Comparison of ENCODE assay signal across 7 cellular contexts in the genomic region with DNA sequence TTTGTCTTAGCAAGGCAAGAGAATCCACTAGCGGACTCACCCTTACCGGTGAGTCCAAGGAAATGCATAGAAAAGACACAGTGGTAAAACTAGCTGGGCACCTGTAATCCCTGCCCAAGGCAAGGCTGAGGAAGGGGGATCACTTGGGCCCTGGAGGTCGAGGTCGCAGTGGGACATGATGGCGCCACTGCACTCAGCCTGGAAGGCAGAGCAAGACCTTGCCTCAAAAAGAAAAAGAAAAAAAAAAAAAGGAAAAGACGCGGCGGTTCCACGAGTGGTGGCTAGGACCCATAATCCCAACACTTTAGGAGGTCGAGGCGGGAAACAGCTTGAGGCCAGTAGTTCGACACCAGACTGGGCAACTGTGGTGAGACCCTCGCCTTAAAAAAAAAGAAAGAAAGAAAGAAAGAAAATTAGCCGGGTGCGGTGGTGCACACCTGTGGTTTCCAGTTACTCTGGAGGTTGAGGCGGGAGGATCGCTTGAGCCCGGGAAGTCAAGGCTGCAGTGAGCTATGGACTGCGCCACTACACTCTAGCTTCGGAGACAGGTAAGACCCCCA. TPM values are rescaled to one million over a fixed set of nuclear protein-coding genes. Genes with fewer than 3 reads are reported as not detected.
DNase-seq lines count a peak whose midpoint lies in the region; ATAC-seq and TF ChIP-seq lines count a peak whose summit lies in the region.

No MANE protein-coding gene starts in this region.

- no peak overlapping the region for H3K9ac ChIP-seq in iPS-15b (ENCODE audit: low read depth, low read length)

- peaks cover 5% of the 10 kb centered on the region for H3K27me3 Mint-ChIP-seq in HFFc6 (ENCODE audit: insufficient read depth)
- no peaks in the 10 kb centered on the region for H3K27me3 Mint-ChIP-seq in stimulated activated naive B cell treated with anti-CD40 and anti-IgM and Interleukin-4, amounts not matched to agents 10 μg/mL and 1 μg/mL and 100 μg/mL, for 72 hours

- no peaks in the 10 kb centered on the region for H3K9me3 Mint-ChIP-seq in HFFc6
- H3K9me3 Mint-ChIP-seq in activated naive CD4-positive, alpha-beta T cell treated with anti-CD3 and anti-CD28 coated beads, Interleukin-2, amount 50 U/mL, for 72 hours: peaks cover 0 to 7% of the 10 kb centered on the region in 2 donors
- H3K9me3 Mint-ChIP-seq in stimulated activated naive B cell treated with anti-CD40 and anti-IgM and Interleukin-4, amounts not matched to agents 10 μg/mL and 1 μg/mL and 100 μg/mL, for 72 hours: peaks cover under 1 to 4% of the 10 kb centered on the region in 2 donors

- TF ChIP-seq CTCF in HFFc6 (IDR thresholded peaks at IDR 0.05): no peak

- H3K36me3 Mint-ChIP-seq in HFFc6 (ENCODE audit: low read depth): no peaks in the 10 kb centered on the region
- H3K36me3 Mint-ChIP-seq in activated naive CD4-positive, alpha-beta T cell treated with anti-CD3 and anti-CD28 coated beads, Interleukin-2, amount 50 U/mL, for 72 hours: peaks cover 19 to 24% of the 10 kb centered on the region in 2 donors
- H3K36me3 Mint-ChIP-seq in stimulated activated naive B cell treated with anti-CD40 and anti-IgM and Interleukin-4, amounts not matched to agents 10 μg/mL and 1 μg/mL and 100 μg/mL, for 72 hours: peaks cover 25 to 29% of the 10 kb centered on the region in 2 donors

- peak overlapping the region; percentile 84 for H3K4me3 ChIP-seq in iPS-15b (ENCODE audit: low read depth, low read length)

- peak overlapping the region; percentile 78 for H3K27ac Mint-ChIP-seq in HFFc6
- peak overlapping the region; percentile 83 to 85 for H3K27ac Mint-ChIP-seq in activated naive CD4-positive, alpha-beta T cell treated with anti-CD3 and anti-CD28 coated beads, Interleukin-2, amount 50 U/mL, for 72 hours
- peak overlapping the region; percentile 92 for H3K27ac Mint-ChIP-seq in stimulated activated naive B cell treated with anti-CD40 and anti-IgM and Interleukin-4, amounts not matched to agents 10 μg/mL and 1 μg/mL and 100 μg/mL, for 72 hours

- H3K36me3 ChIP-seq in iPS-15b (ENCODE audit: control insufficient read depth, insufficient read depth, low read length): no peaks in the 10 kb centered on the region

- peaks cover 14% of the 10 kb centered on the region for H3K27me3 ChIP-seq in iPS-15b (ENCODE audit: control insufficient read depth, insufficient read depth, low read length)

- peak overlapping the region; percentile 82 for H3K4me3 Mint-ChIP-seq in HFFc6
- H3K4me3 Mint-ChIP-seq in stimulated activated naive B cell treated with anti-CD40 and anti-IgM and Interleukin-4, amounts not matched to agents 10 μg/mL and 1 μg/mL and 100 μg/mL, for 72 hours: peak overlapping the region; percentile 82 to 87

- DNase-seq in HFFc6 (no peak), NCI-H524 treated with DMSO at 0.1 percent for 48 hours (lab: John Stamatoyannopoulos, UW) (no peak), NCI-H2227 treated with DMSO at 0.1 percent for 48 hours (lab: John Stamatoyannopoulos, UW) (no peak), T1000 (lab: John Stamatoyannopoulos, UW) (no peak)
- DNase-seq in activated naive CD4-positive, alpha-beta T cell treated with anti-CD3 and anti-CD28 coated beads, Interleukin-2, amount 50 U/mL, for 72 hours (ENCODE audit: low spot score in 2 of 2): no peak
- DNase-seq in stimulated activated naive B cell treated with anti-CD40 and anti-IgM and Interleukin-4, amounts not matched to agents 10 μg/mL and 1 μg/mL and 100 μg/mL, for 72 hours: no peak

- peaks cover 29% of the 10 kb centered on the region for H3K4me1 Mint-ChIP-seq in HFFc6 (ENCODE audit: low read depth)
- H3K4me1 Mint-ChIP-seq in stimulated activated naive B cell treated with anti-CD40 and anti-IgM and Interleukin-4, amounts not matched to agents 10 μg/mL and 1 μg/mL and 100 μg/mL, for 72 hours: peaks cover 7 to 38% of the 10 kb centered on the region in 2 donors

- ATAC-seq in activated naive CD4-positive, alpha-beta T cell treated with anti-CD3 and anti-CD28 coated beads, Interleukin-2, amount 50 U/mL, for 72 hours: no peak
- no peak for ATAC-seq in stimulated activated naive B cell treated with anti-CD40 and anti-IgM and Interleukin-4, amounts not matched to agents 10 μg/mL and 1 μg/mL and 100 μg/mL, for 72 hours (replicated peaks)

- no peaks in the 10 kb centered on the region for H3K4me1 ChIP-seq in iPS-15b (ENCODE audit: control insufficient read depth, insufficient read depth, low read length)

- no peaks in the 10 kb centered on the region for H3K9me3 ChIP-seq in iPS-15b (ENCODE audit: control insufficient read depth, insufficient read depth, low read length)

RNA-seq across cellular contexts. Expression of gene OTUD1, which starts 0.8 kb away (rescaled TPM):
- 1 to 10 TPM; 3.6 to 4.9 (median 4.0) TPM for total RNA-seq in HFFc6 (2021; fragmentation: NEBNext Ultra II Directional; extraction: Animal tissue kit (Norgen Biotek cat#: 25700))
- total RNA-seq in activated naive CD4-positive, alpha-beta T cell treated with anti-CD3 and anti-CD28 coated beads, Interleukin-2, amount 50 U/mL, for 72 hours: 10 to 100 TPM; 13.3 to 16.0 TPM
